In the genomic region with DNA sequence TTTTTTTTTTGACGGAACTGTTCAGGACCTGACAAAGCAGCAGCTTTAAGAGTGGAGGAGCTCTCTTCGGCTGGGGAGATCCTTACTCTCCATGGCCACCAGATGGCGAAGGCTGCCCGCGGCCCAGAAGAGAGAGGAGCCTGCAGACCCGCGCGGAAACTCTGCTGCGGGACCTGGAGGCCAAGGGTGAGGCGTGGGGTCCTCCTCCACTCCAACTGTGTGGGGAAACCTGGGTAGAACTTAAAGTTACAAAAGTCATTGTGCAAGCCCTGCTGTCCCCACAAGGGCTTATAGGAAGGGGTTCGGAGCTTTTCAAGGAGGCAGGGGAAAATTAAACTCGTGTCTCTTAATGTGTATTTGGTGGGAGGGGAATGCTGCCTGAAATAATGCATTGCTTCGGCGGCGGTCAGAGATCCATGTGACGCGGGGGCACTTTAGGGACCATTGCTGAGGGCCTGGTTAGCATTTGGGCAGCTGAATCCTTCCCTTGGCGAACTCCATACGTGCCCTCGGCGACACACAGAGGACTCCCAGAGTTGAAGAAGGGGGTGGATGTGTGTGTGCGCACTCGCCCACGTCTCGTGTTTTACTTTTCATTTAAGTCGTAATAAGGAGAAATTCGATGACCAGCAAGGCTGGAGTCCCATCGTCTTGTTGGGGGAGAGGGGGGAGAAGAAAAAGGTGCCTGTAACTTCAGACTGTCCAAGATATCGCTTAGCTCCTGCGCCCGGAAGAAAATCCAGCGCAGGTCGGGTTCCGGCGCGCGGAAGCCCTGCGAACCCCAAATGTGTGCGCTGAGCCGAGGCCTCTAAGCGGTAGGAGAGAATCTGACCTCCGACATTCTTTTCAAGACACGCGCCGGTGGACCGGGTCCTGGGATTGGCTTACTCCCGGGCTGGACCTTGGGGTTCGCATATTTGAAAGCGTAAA, we compare ENCODE assay signal across 8 cellular contexts. TPM values are rescaled to one million over a fixed set of nuclear protein-coding genes. Genes with fewer than 3 reads are reported as not detected.
A peak's percentile ranks its signal among the peaks of the same experiment; 100 is the strongest.
DNase-seq lines count a peak whose midpoint lies in the region; ATAC-seq and TF ChIP-seq lines count a peak whose summit lies in the region.

No MANE protein-coding gene starts in this region.

- CTCF ChIA-PET in RWPE1 (lab: Yijun Ruan, JAX): interaction anchor here (0.6 to 1.9 kb wide), 9 partner anchors 9 to 625 kb away, joined by 3 to 17 read pairs (median 3); partner anchors contain the start of gene EOMES

- H3K27me3 ChIP-seq in HUES6 (ENCODE audit: control insufficient read depth, insufficient read depth, low read length) (peaks cover 79% of the 10 kb centered on the region), foreskin keratinocyte (peaks cover 59% of the 10 kb centered on the region), neutrophil (peaks cover 99% of the 10 kb centered on the region)

- peak overlapping the region; percentile 57 for H3K4me3 ChIP-seq in HUES6 (ENCODE audit: low read depth, low read length)
- H3K4me3 ChIP-seq in neutrophil (ENCODE audit: low read depth in 1 of 2, low read length in 1 of 2): peak overlapping the region; percentile 22 to 30

- H3K9me3 ChIP-seq in HUES6 (ENCODE audit: control insufficient read depth, insufficient read depth, low read depth, low read length) (no peaks in the 10 kb centered on the region), neutrophil (no peaks in the 10 kb centered on the region)

- peak overlapping the region; percentile 61 for H3K9ac ChIP-seq in HUES6 (ENCODE audit: low read length)

- ATAC-seq in GM21515 (IDR thresholded peaks at IDR 0.05; ENCODE audit: unreplicated experiment) (peak; percentile 98), foreskin keratinocyte (peak; percentile 90)

- H3K27ac ChIP-seq in HUES6 (ENCODE audit: low read depth, low read length) (peak overlapping the region; percentile 0; the same call in 1 of the 2 replicates), RWPE1 (peak overlapping the region; percentile 68), foreskin keratinocyte (no peak overlapping the region), neutrophil (no peak overlapping the region)

- TF ChIP-seq CTCF in RWPE1 (conservative IDR thresholded peaks at IDR 0.05; ENCODE audit: low read depth): peak; percentile 84
- TF ChIP-seq CTCF in foreskin keratinocyte (conservative IDR thresholded peaks at IDR 0.05): peak; percentile 81
- no peak for TF ChIP-seq CTCF in neutrophil (IDR thresholded peaks at IDR 0.05)

- POLR2A ChIA-PET in RWPE1 (lab: Yijun Ruan, JAX; ENCODE audit: low non-redundant PET): no interaction called here

- H3K36me3 ChIP-seq in HUES6 (ENCODE audit: control insufficient read depth, insufficient read depth, low read length): peaks cover 4% of the 10 kb centered on the region; the same call in 1 of the 2 replicates
- no peaks in the 10 kb centered on the region for H3K36me3 ChIP-seq in neutrophil

- peak; percentile 40 for DNase-seq in DMS114 treated with DMSO at 0.1 percent for 48 hours (lab: John Stamatoyannopoulos, UW; ENCODE audit: unreplicated experiment)
- DNase-seq in RWPE1 (ENCODE audit: low spot score): peak; percentile 76
- peak; percentile 79 for DNase-seq in activated gamma-delta T cell treated with Interleukin-2 at 50 U/mL for 16 hours
- DNase-seq in foreskin keratinocyte: peak; percentile 55 to 66
- DNase-seq in superior temporal gyrus (ENCODE audit: extremely low spot score): peak; percentile 75

- H3K4me1 ChIP-seq in HUES6 (ENCODE audit: control insufficient read depth, insufficient read depth, low read length) (peaks cover 42% of the 10 kb centered on the region), foreskin keratinocyte (peaks cover 4% of the 10 kb centered on the region), neutrophil (ENCODE audit: control insufficient read depth in 1 of 2, insufficient read depth in 1 of 2, low read depth in 1 of 2, low read length in 1 of 2) (peaks cover 13 to 18% of the 10 kb centered on the region in 2 experiments)

RNA-seq across cellular contexts. Expression of gene EOMES, which starts 9.7 kb away (rescaled TPM):
- total RNA-seq in foreskin keratinocyte: 0.37 and 0.95 TPM in 2 replicates
- 0.24 and 0.57 TPM in 2 replicates for polyA plus RNA-seq in foreskin keratinocyte

Comparison
In these comparisons a context has a peak if more than half of its experiments do, and no peak if none do; other contexts are left out.
1. H3K27ac ChIP-seq: peak in HUES6 (single experiment) and RWPE1 (single experiment); none in foreskin keratinocyte (single experiment) and neutrophil (single experiment).
2. Peak in every context shown above with its lines, with median percentiles within 50 percentile points of each other: DNase-seq.